Comparison of ENCODE assay signal across 9 cellular contexts in the genomic region with DNA sequence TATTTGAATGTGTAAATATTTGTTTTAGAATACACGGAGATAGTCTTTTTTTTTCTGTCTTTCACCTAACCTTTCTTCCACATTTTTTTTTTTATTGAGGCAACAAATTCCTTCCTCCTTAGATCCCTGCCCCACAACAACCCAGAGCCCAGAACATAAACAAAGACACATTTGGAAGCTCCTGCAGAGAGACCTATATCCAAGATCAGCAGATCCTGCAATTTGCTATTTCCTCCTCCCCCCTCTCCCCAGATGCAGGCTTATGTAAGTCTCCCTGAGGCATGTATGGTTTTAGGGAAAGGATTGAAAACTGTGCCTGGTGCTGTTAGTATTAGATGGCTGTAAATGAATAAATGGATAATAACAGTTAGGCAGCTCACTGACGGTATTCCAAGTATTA.
DNase-seq lines count a peak whose midpoint lies in the region; ATAC-seq and TF ChIP-seq lines count a peak whose summit lies in the region.
"Had no signal": no experiment of that assay in that cellular context is flagged by ENCODE, and none has a peak within 500 bp of the region (broad histone marks: within the 10 kb centered on the region; RNA-seq: fewer than 3 reads in every experiment).

No MANE protein-coding gene starts in this region.

- H3K27me3 Mint-ChIP-seq in chondrocyte (ENCODE audit: low read depth) = no peaks in the 10 kb centered on the region

- H3K36me3 Mint-ChIP-seq in chondrocyte (ENCODE audit: low read depth) = no peaks in the 10 kb centered on the region

- H3K36me3 ChIP-seq in MG63 = no peaks in the 10 kb centered on the region

- peaks cover 6% of the 10 kb centered on the region for H3K9me3 Mint-ChIP-seq in chondrocyte (ENCODE audit: low read depth)

- H3K4me3 Mint-ChIP-seq in chondrocyte (ENCODE audit: unreplicated experiment) = peak overlapping the region; percentile 7

- H3K27me3 ChIP-seq in MG63 = no peaks in the 10 kb centered on the region

- H3K9me3 ChIP-seq in MG63 = no peaks in the 10 kb centered on the region; the same call in 1 of the 2 replicates

- H3K27ac Mint-ChIP-seq in chondrocyte (ENCODE audit: unreplicated experiment) = peak overlapping the region; percentile 91

- no peak for TF ChIP-seq CTCF in chondrocyte (IDR thresholded peaks at IDR 0.05)

- DNase-seq in AG20443 (ENCODE audit: low spot score) (peak; percentile 18), MG63 (peak; percentile 69), chondrocyte (ENCODE audit: low spot score) (no peak), myocyte (ENCODE audit: low read depth) (peak; percentile 44), hippocampal formation (lab: John Stamatoyannopoulos, UW) (no peak)
- DNase-seq: activated gamma-delta T cell had no signal

- peak overlapping the region; percentile 1; the same call in 1 of the 2 replicates for H3K4me3 ChIP-seq in MG63

- ATAC-seq in HG03342 (IDR thresholded peaks at IDR 0.05; ENCODE audit: unreplicated experiment) (no peak), GM21723 (IDR thresholded peaks at IDR 0.05; ENCODE audit: unreplicated experiment) (no peak), HG03520 (IDR thresholded peaks at IDR 0.05; ENCODE audit: unreplicated experiment) (no peak)

- H3K4me1 Mint-ChIP-seq in chondrocyte (ENCODE audit: low read depth) = peaks cover 78% of the 10 kb centered on the region

Comparison
In these comparisons a context has a peak if more than half of its experiments do, and no peak if none do; other contexts are left out.
1. DNase-seq: peak in AG20443 (single experiment), MG63 (single experiment) and myocyte (single experiment); none in chondrocyte (single experiment) and hippocampal formation (0 of 2).